In the genomic region with DNA sequence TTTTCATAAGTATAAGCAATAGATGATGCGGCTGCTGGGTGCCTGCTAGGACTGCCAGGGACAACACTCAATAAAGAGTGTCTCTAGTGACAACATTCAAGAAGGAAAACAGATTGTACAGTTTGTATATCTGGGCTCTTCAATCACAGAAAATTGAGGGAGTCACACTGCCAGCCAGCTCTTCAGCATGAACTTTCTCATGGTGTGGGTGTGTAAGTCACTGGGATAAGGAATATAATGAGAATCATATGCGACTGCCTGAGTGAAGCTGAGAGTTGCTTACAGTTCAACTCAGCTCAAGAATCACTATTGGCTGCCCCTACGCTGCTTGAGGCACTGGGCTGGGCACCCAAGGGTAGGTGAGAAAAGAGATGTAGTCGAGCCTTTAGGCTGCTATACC, we compare ENCODE assay signal across 1 cellular context.
TF ChIP-seq lines count a peak whose summit lies in the region.

No MANE protein-coding gene starts in this region.

TF ChIP-seq in SK-N-SH treated with all-trans-retinoic acid at 6 μM for 48 hours, 23 proteins besides CTCF, POLR2A, EP300 and RAD21 (continued from another document):
- TF ChIP-seq, protein P1, sequence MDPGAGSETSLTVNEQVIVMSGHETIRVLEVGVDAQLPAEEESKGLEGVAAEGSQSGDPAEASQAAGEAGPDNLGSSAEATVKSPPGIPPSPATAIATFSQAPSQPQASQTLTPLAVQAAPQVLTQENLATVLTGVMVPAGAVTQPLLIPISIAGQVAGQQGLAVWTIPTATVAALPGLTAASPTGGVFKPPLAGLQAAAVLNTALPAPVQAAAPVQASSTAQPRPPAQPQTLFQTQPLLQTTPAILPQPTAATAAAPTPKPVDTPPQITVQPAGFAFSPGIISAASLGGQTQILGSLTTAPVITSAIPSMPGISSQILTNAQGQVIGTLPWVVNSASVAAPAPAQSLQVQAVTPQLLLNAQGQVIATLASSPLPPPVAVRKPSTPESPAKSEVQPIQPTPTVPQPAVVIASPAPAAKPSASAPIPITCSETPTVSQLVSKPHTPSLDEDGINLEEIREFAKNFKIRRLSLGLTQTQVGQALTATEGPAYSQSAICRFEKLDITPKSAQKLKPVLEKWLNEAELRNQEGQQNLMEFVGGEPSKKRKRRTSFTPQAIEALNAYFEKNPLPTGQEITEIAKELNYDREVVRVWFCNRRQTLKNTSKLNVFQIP (CRISPR knock-in tag; IDR thresholded peaks at IDR 0.05; ENCODE audit: borderline replicate concordance, low read depth): no peak
